In the genomic region with DNA sequence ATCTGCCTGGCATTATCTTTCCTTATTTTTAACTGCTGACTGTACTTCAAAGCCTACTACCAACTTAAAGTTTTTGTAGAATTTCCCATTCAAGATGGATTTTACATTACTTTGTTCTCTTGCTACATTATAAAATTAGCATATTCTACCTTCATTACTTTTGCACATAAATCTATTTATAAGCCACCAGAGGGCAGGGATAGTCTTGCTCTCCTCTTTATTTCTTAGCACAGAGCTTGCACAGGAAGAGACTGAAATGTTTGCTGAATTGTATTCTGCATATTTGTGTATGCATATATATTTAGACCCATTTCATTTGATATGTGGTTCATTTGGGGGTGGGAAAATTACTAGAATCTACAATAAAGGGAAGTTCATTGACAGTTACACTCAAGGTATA, we compare ENCODE assay signal across 15 cellular contexts.
DNase-seq lines count a peak whose midpoint lies in the region; ATAC-seq and TF ChIP-seq lines count a peak whose summit lies in the region.
"Had no signal": no experiment of that assay in that cellular context is flagged by ENCODE, and none has a peak within 500 bp of the region (broad histone marks: within the 10 kb centered on the region; RNA-seq: fewer than 3 reads in every experiment).

No MANE protein-coding gene starts in this region.

- H3K4me3 Mint-ChIP-seq in activated T-cell treated with anti-CD3 and anti-CD28 coated beads, Interleukin-2, amount 50 U/mL, for 72 hours, result no peak overlapping the region
- H3K4me3 Mint-ChIP-seq in endodermal cell, result no peak overlapping the region
- H3K4me3 Mint-ChIP-seq: H9 had no signal

- ATAC-seq in activated T-cell treated with anti-CD3 and anti-CD28 coated beads, Interleukin-2, amount 50 U/mL, for 72 hours (replicated peaks in 1 of 2), result no peak
- ATAC-seq in GM18511 (IDR thresholded peaks at IDR 0.05; ENCODE audit: unreplicated experiment), result no peak
- ATAC-seq: upper lobe of right lung had no signal

- no peaks in the 10 kb centered on the region for H3K36me3 Mint-ChIP-seq in activated T-cell treated with anti-CD3 and anti-CD28 coated beads, Interleukin-2, amount 50 U/mL, for 72 hours (ENCODE audit: insufficient read depth in 2 of 2)
- H3K36me3 Mint-ChIP-seq in endodermal cell (ENCODE audit: low read depth), result no peaks in the 10 kb centered on the region

- no peak for DNase-seq in activated T-cell treated with anti-CD3 and anti-CD28 coated beads, Interleukin-2, amount 50 U/mL, for 72 hours
- DNase-seq in activated T-cell treated with anti-CD3 and anti-CD28 coated beads for 4 hours (no peak), OCI-M1 (lab: John Stamatoyannopoulos, UW) (peak; percentile 20), endodermal cell (no peak), dedifferentiated amniotic fluid mesenchymal stem cell (ENCODE audit: extremely low spot score) (no peak), SHP77 (lab: John Stamatoyannopoulos, UW) (no peak)
- DNase-seq in stimulated activated naive CD4-positive, alpha-beta T cell (lab: John Stamatoyannopoulos, UW), result no peak
- DNase-seq: activated CD4-positive, alpha-beta T cell treated with anti-CD3 and anti-CD28 coated beads, Interleukin-2, amount 50 U/mL, for 1 hour; activated naive CD4-positive, alpha-beta T cell treated with Interleukin-2 at 50 U/mL for 16 hours; cerebellar nuclear complex; H9; NCI-H1694 treated with DMSO at 0.1 percent for 48 hours; NCI-H82; upper lobe of right lung had no signal

- H3K4me1 ChIP-seq in endodermal cell (ENCODE audit: control insufficient read depth, insufficient read depth, low read length), result no peaks in the 10 kb centered on the region
- H3K4me1 ChIP-seq: upper lobe of right lung had no signal

- peak overlapping the region; percentile 5 for H3K27ac Mint-ChIP-seq in activated T-cell treated with anti-CD3 and anti-CD28 coated beads, Interleukin-2, amount 50 U/mL, for 72 hours
- no peak overlapping the region for H3K27ac Mint-ChIP-seq in endodermal cell
- H3K27ac Mint-ChIP-seq: H9 had no signal

- no peaks in the 10 kb centered on the region for H3K4me1 Mint-ChIP-seq in activated T-cell treated with anti-CD3 and anti-CD28 coated beads, Interleukin-2, amount 50 U/mL, for 72 hours (ENCODE audit: low read depth)
- no peaks in the 10 kb centered on the region for H3K4me1 Mint-ChIP-seq in endodermal cell
- H3K4me1 Mint-ChIP-seq: H9 had no signal

- TF ChIP-seq CTCF in endodermal cell (conservative IDR thresholded peaks at IDR 0.05), result peak; percentile 19

- H3K27me3 ChIP-seq in endodermal cell (ENCODE audit: control insufficient read depth, insufficient read depth, low read length, poor library complexity, severe bottlenecking), result peaks cover 8% of the 10 kb centered on the region

- no peak overlapping the region for H3K4me3 ChIP-seq in endodermal cell (ENCODE audit: low read length)
- H3K4me3 ChIP-seq: upper lobe of right lung had no signal

- no peak overlapping the region for H3K9ac ChIP-seq in endodermal cell (ENCODE audit: extremely low read depth, low read length, poor library complexity, severe bottlenecking)

- no peaks in the 10 kb centered on the region for H3K9me3 ChIP-seq in endodermal cell (ENCODE audit: control insufficient read depth, low read length)
- H3K9me3 ChIP-seq: upper lobe of right lung had no signal

- H3K27me3 Mint-ChIP-seq in activated T-cell treated with anti-CD3 and anti-CD28 coated beads, Interleukin-2, amount 50 U/mL, for 72 hours (ENCODE audit: low read depth), result no peaks in the 10 kb centered on the region
- peaks cover 19% of the 10 kb centered on the region for H3K27me3 Mint-ChIP-seq in endodermal cell (ENCODE audit: insufficient read depth)

- H3K9me3 Mint-ChIP-seq in activated T-cell treated with anti-CD3 and anti-CD28 coated beads, Interleukin-2, amount 50 U/mL, for 72 hours, result no peaks in the 10 kb centered on the region
- H3K9me3 Mint-ChIP-seq in endodermal cell, result no peaks in the 10 kb centered on the region
- H3K9me3 Mint-ChIP-seq: H9 had no signal

- H3K36me3 ChIP-seq in endodermal cell (ENCODE audit: control insufficient read depth, insufficient read depth, low read length), result no peaks in the 10 kb centered on the region
- H3K36me3 ChIP-seq: upper lobe of right lung had no signal

- H3K27ac ChIP-seq in endodermal cell (ENCODE audit: low read depth, low read length), result no peak overlapping the region
- H3K27ac ChIP-seq: upper lobe of right lung had no signal
